ENCODE assay signal across 13 cellular contexts in genomic region chr5:156879665-156880285, GRCh38. TPM values are rescaled to one million over a fixed set of nuclear protein-coding genes. Genes with fewer than 3 reads are reported as not detected.
DNase-seq lines count a peak whose midpoint lies in the region; ATAC-seq lines count a peak whose summit lies in the region.
"Had no signal": no experiment of that assay in that cellular context is flagged by ENCODE, and none has a peak within 500 bp of the region (broad histone marks: within the 10 kb centered on the region; RNA-seq: fewer than 3 reads in every experiment).

No MANE protein-coding gene starts in this region.

- peak; percentile 93 for ATAC-seq in GM21381 (IDR thresholded peaks at IDR 0.05; ENCODE audit: unreplicated experiment)
- peak; percentile 96 for ATAC-seq in HG03159 (IDR thresholded peaks at IDR 0.05; ENCODE audit: unreplicated experiment)
- ATAC-seq: activated T-cell treated with anti-CD3 and anti-CD28 coated beads, Interleukin-2, amount 50 U/mL, for 4 hours; left colon had no signal

- DNase-seq in Daoy (ENCODE audit: low read depth) (peak; percentile 6), NCI-H2196 (lab: John Stamatoyannopoulos, UW; ENCODE audit: unreplicated experiment) (peak; percentile 78), foreskin melanocyte (no peak), UCSD-AML1 (lab: John Stamatoyannopoulos, UW; ENCODE audit: unreplicated experiment) (no peak), DMS114 treated with DMSO at 0.1 percent for 48 hours (lab: John Stamatoyannopoulos, UW; ENCODE audit: unreplicated experiment) (no peak), SIG-M5 (lab: John Stamatoyannopoulos, UW) (no peak)
- DNase-seq: activated T-cell treated with anti-CD3 and anti-CD28 coated beads, Interleukin-2, amount 50 U/mL, for 4 hours; BE2C; left colon; spleen; testis had no signal

RNA-seq across cellular contexts. Expression of gene PPP1R2B, which starts 29.7 kb away (rescaled TPM):
- 0.06 and 1.5 TPM in 2 replicates for total RNA-seq in Daoy (2014; rRNA removed; shearing (Covaris generic))
- total RNA-seq: left colon, spleen had no signal

Comparison
In these comparisons a context has a peak if more than half of its experiments do, and no peak if none do; other contexts are left out.
1. DNase-seq: peak in Daoy (single experiment) and NCI-H2196 (single experiment); none in foreskin melanocyte (single experiment), UCSD-AML1 (single experiment), DMS114 treated with DMSO at 0.1 percent for 48 hours (single experiment) and SIG-M5 (single experiment).